8 cellular contexts compared by ENCODE assay signal in the genomic region with DNA sequence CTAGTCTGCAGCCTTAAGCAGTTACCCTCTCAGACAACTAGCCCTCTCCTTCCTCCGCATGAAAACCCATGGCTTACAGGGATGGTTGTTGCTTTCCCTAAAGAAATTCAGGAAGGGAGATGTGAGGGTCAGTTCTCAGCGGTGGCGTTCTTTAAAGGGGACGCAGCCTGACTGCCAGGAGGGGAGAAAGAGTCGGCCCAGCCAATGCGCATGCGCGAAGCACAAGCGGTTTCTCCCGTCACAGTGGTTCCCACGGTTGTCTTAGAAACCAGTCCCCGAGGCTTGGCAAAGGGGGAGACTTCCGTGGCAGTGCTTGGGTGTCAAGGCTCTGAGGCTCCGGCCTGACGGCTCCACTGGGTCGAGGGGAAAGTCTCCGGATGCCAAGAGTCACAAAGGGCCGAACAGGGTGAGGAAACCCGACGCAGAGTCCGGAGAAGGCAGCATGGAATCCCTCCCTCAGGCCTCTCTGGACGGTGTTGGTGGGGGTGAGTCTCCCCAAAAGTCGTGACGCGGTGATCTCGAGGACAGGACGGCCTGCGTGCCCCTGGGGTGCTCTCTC.
DNase-seq lines count a peak whose midpoint lies in the region; ATAC-seq and TF ChIP-seq lines count a peak whose summit lies in the region.
"Not testable (repeated sequence)": the region's sequence is repeated elsewhere in the genome, so short reads cannot be mapped to it uniquely, and the experiment has no call there.

No MANE protein-coding gene starts in this region.

- not testable (repeated sequence) for TF ChIP-seq EP300 in esophagus muscularis mucosa (IDR thresholded peaks at IDR 0.05); upper lobe of left lung (IDR thresholded peaks at IDR 0.05)

- not testable (repeated sequence) for H3K36me3 ChIP-seq in esophagus muscularis mucosa, left lung, upper lobe of left lung

- not testable (repeated sequence) for ATAC-seq in T-helper 17 cell; activated CD8-positive, alpha-beta memory T cell treated with anti-CD3 and anti-CD28 coated beads, Interleukin-2, amount 10 ng/mL, durations not matched to agents 7 days and 5 days; left lung; upper lobe of left lung (ENCODE audit: low FRiP score in 2 of 2)

- WGBS in esophagus muscularis mucosa = no CpG with 5 or more reads among the region's 28 CpGs
- WGBS in upper lobe of left lung, 2 donors = 20% methylated on average over 9 of the region's 28 CpGs; no CpG with 5 or more reads in 1 of the 2 donors

- not testable (repeated sequence) for TF ChIP-seq POLR2A in esophagus muscularis mucosa (IDR thresholded peaks at IDR 0.05; ENCODE audit: low read depth); upper lobe of left lung (IDR thresholded peaks at IDR 0.05)

- not testable (repeated sequence) for H3K27me3 Mint-ChIP-seq in T-helper 17 cell; activated CD8-positive, alpha-beta memory T cell treated with anti-CD3 and anti-CD28 coated beads, Interleukin-2, amount 10 ng/mL, durations not matched to agents 7 days and 5 days; activated naive CD4-positive, alpha-beta T cell treated with anti-CD3 and anti-CD28 coated beads, Interleukin-2, amount 10 ng/mL, durations not matched to agents 7 days and 5 days

- CTCF ChIA-PET in activated CD8-positive, alpha-beta memory T cell treated with anti-CD3 and anti-CD28 coated beads, Interleukin-2, amount 10 ng/mL, durations not matched to agents 7 days and 5 days (lab: Charles Lee); activated naive CD4-positive, alpha-beta T cell treated with anti-CD3 and anti-CD28 coated beads, Interleukin-2, amount 10 ng/mL, durations not matched to agents 7 days and 5 days (lab: Charles Lee): not testable (repeated sequence)

- not testable (repeated sequence) for H3K4me1 ChIP-seq in esophagus muscularis mucosa, left lung, upper lobe of left lung

- not testable (repeated sequence) for H3K27me3 ChIP-seq in esophagus muscularis mucosa, left lung, upper lobe of left lung

- TF ChIP-seq CTCF in esophagus muscularis mucosa (IDR thresholded peaks at IDR 0.05); left lung (IDR thresholded peaks at IDR 0.05); upper lobe of left lung (IDR thresholded peaks at IDR 0.05): not testable (repeated sequence)

- H3K36me3 Mint-ChIP-seq in T-helper 17 cell (ENCODE audit: low read depth); activated CD8-positive, alpha-beta memory T cell treated with anti-CD3 and anti-CD28 coated beads, Interleukin-2, amount 10 ng/mL, durations not matched to agents 7 days and 5 days; activated naive CD4-positive, alpha-beta T cell treated with anti-CD3 and anti-CD28 coated beads, Interleukin-2, amount 10 ng/mL, durations not matched to agents 7 days and 5 days: not testable (repeated sequence)

- peak overlapping the region in 3 of 4 donors; percentile 16 to 33 (median 29) for H3K4me3 ChIP-seq in esophagus muscularis mucosa
- not testable (repeated sequence) for H3K4me3 ChIP-seq in left lung, upper lobe of left lung

- H3K4me3 Mint-ChIP-seq in T-helper 17 cell; activated CD8-positive, alpha-beta memory T cell treated with anti-CD3 and anti-CD28 coated beads, Interleukin-2, amount 10 ng/mL, durations not matched to agents 7 days and 5 days; activated naive CD4-positive, alpha-beta T cell treated with anti-CD3 and anti-CD28 coated beads, Interleukin-2, amount 10 ng/mL, durations not matched to agents 7 days and 5 days: not testable (repeated sequence)

- intact Hi-C loops in esophagus muscularis mucosa (cut with DNase I); left lung (cut with DNase I); posterior cingulate gyrus (cut with DNase I): not testable (repeated sequence)

- H3K27ac Mint-ChIP-seq in T-helper 17 cell; activated CD8-positive, alpha-beta memory T cell treated with anti-CD3 and anti-CD28 coated beads, Interleukin-2, amount 10 ng/mL, durations not matched to agents 7 days and 5 days; activated naive CD4-positive, alpha-beta T cell treated with anti-CD3 and anti-CD28 coated beads, Interleukin-2, amount 10 ng/mL, durations not matched to agents 7 days and 5 days: not testable (repeated sequence)

- H3K27ac ChIP-seq in esophagus muscularis mucosa (replicated peaks in 1 of 4) = peak overlapping the region in 3 of 4 donors; percentile 57 to 61 (median 60)
- H3K27ac ChIP-seq in left lung, upper lobe of left lung: not testable (repeated sequence)

- not testable (repeated sequence) for H3K4me1 Mint-ChIP-seq in T-helper 17 cell; activated CD8-positive, alpha-beta memory T cell treated with anti-CD3 and anti-CD28 coated beads, Interleukin-2, amount 10 ng/mL, durations not matched to agents 7 days and 5 days; activated naive CD4-positive, alpha-beta T cell treated with anti-CD3 and anti-CD28 coated beads, Interleukin-2, amount 10 ng/mL, durations not matched to agents 7 days and 5 days

- DNase-seq in T-helper 17 cell = peak; percentile 6 to 8 (median 6)
- DNase-seq in activated CD8-positive, alpha-beta memory T cell treated with anti-CD3 and anti-CD28 coated beads, Interleukin-2, amount 10 ng/mL, durations not matched to agents 7 days and 5 days = peak; percentile 72
- peak; percentile 63 for DNase-seq in activated naive CD4-positive, alpha-beta T cell treated with anti-CD3 and anti-CD28 coated beads, Interleukin-2, amount 10 ng/mL, durations not matched to agents 7 days and 5 days
- DNase-seq in esophagus muscularis mucosa (ENCODE audit: extremely low spot score) = not testable (repeated sequence)
- DNase-seq in left lung = peak; percentile 15 to 82
- DNase-seq in posterior cingulate gyrus = peak; percentile 34 to 94 (median 70)
- DNase-seq in stimulated activated CD4-positive, alpha-beta T cell treated with anti-CD3 and anti-CD28 coated beads, Interleukin-4, amount 100 ng/mL, for 4 hours = peak; percentile 49 to 51
- DNase-seq in upper lobe of left lung = peak; percentile 30 to 31

- H3K9me3 ChIP-seq in T-helper 17 cell (ENCODE audit: control insufficient read depth, low read length, poor library complexity, severe bottlenecking); esophagus muscularis mucosa; left lung; upper lobe of left lung: not testable (repeated sequence)

- H3K9me3 Mint-ChIP-seq in activated CD8-positive, alpha-beta memory T cell treated with anti-CD3 and anti-CD28 coated beads, Interleukin-2, amount 10 ng/mL, durations not matched to agents 7 days and 5 days (ENCODE audit: low read depth); activated naive CD4-positive, alpha-beta T cell treated with anti-CD3 and anti-CD28 coated beads, Interleukin-2, amount 10 ng/mL, durations not matched to agents 7 days and 5 days: not testable (repeated sequence)
